ENCODE assay signal across 14 cellular contexts in genomic region chr17:53749178-53749577, GRCh38.
DNase-seq lines count a peak whose midpoint lies in the region; ATAC-seq and TF ChIP-seq lines count a peak whose summit lies in the region.
"Had no signal": no experiment of that assay in that cellular context is flagged by ENCODE, and none has a peak within 500 bp of the region (broad histone marks: within the 10 kb centered on the region; RNA-seq: fewer than 3 reads in every experiment).

No MANE protein-coding gene starts in this region.

- peaks cover 31% of the 10 kb centered on the region for H3K36me3 Mint-ChIP-seq in GM23338 (ENCODE audit: low read depth)
- no peaks in the 10 kb centered on the region for H3K36me3 Mint-ChIP-seq in activated naive CD8-positive, alpha-beta T cell treated with anti-CD3 and anti-CD28 coated beads, Interleukin-2, amount 50 U/mL, for 24 hours (ENCODE audit: low read depth)
- no peaks in the 10 kb centered on the region for H3K36me3 Mint-ChIP-seq in activated CD4-positive, alpha-beta T cell treated with anti-CD3 and anti-CD28 coated beads, Interleukin-2, amount 10 ng/mL, durations not matched to agents 24 days and 14 days (ENCODE audit: low read depth)
- H3K36me3 Mint-ChIP-seq: mesothelial cell of epicardium had no signal

- no peaks in the 10 kb centered on the region for H3F3A ChIP-seq in GM23338 (replicated peaks; ENCODE audit: low read depth)

- peaks cover 32% of the 10 kb centered on the region for H3K4me1 Mint-ChIP-seq in GM23338
- H3K4me1 Mint-ChIP-seq in activated naive CD8-positive, alpha-beta T cell treated with anti-CD3 and anti-CD28 coated beads, Interleukin-2, amount 50 U/mL, for 24 hours = no peaks in the 10 kb centered on the region
- H3K4me1 Mint-ChIP-seq in activated CD4-positive, alpha-beta T cell treated with anti-CD3 and anti-CD28 coated beads, Interleukin-2, amount 10 ng/mL, durations not matched to agents 24 days and 14 days = no peaks in the 10 kb centered on the region

- ATAC-seq in GM23338 (peak; percentile 87), GM18498 (IDR thresholded peaks at IDR 0.05; ENCODE audit: unreplicated experiment) (no peak)
- ATAC-seq in activated naive CD8-positive, alpha-beta T cell treated with anti-CD3 and anti-CD28 coated beads, Interleukin-2, amount 50 U/mL, for 24 hours = no peak
- ATAC-seq: activated CD4-positive, CD25-positive, alpha-beta regulatory T cell treated with anti-CD3 and anti-CD28 coated beads, Interleukin-2, amount 50 U/mL, for 24 hours; right cardiac atrium; Right ventricle myocardium inferior had no signal

- H3K4me3 ChIP-seq in GM23338 (no peak overlapping the region), fibroblast of pulmonary artery (replicated peaks; ENCODE audit: low read depth, low read length) (no peak overlapping the region)
- H3K4me3 ChIP-seq: gastrocnemius medialis had no signal

- H3K9me3 Mint-ChIP-seq in GM23338 = peaks cover 31% of the 10 kb centered on the region
- peaks cover 19% of the 10 kb centered on the region for H3K9me3 Mint-ChIP-seq in activated naive CD8-positive, alpha-beta T cell treated with anti-CD3 and anti-CD28 coated beads, Interleukin-2, amount 50 U/mL, for 24 hours
- no peaks in the 10 kb centered on the region for H3K9me3 Mint-ChIP-seq in activated CD4-positive, alpha-beta T cell treated with anti-CD3 and anti-CD28 coated beads, Interleukin-2, amount 10 ng/mL, durations not matched to agents 24 days and 14 days

- no peak for TF ChIP-seq CTCF in GM23338 (conservative IDR thresholded peaks at IDR 0.05; ENCODE audit: low read depth in 2 of 2)
- no peak for TF ChIP-seq CTCF in fibroblast of pulmonary artery (IDR thresholded peaks at IDR 0.05; ENCODE audit: low read length, missing control alignments)

- H3K27me3 ChIP-seq in GM23338 (ENCODE audit: insufficient read depth) = no peaks in the 10 kb centered on the region
- H3K27me3 ChIP-seq: gastrocnemius medialis had no signal

- no peaks in the 10 kb centered on the region for H3K36me3 ChIP-seq in GM23338 (ENCODE audit: insufficient read depth)
- H3K36me3 ChIP-seq: gastrocnemius medialis had no signal

- H2AFZ ChIP-seq in GM23338 = no peak overlapping the region

- H3K9me2 ChIP-seq in GM23338 (ENCODE audit: insufficient read depth) = no peaks in the 10 kb centered on the region

- no peaks in the 10 kb centered on the region for H4K20me1 ChIP-seq in GM23338 (replicated peaks; ENCODE audit: insufficient read depth)

- peaks cover 2% of the 10 kb centered on the region for H3K27me3 Mint-ChIP-seq in GM23338 (ENCODE audit: insufficient read depth, low read depth, poor library complexity)
- no peaks in the 10 kb centered on the region for H3K27me3 Mint-ChIP-seq in activated naive CD8-positive, alpha-beta T cell treated with anti-CD3 and anti-CD28 coated beads, Interleukin-2, amount 50 U/mL, for 24 hours
- no peaks in the 10 kb centered on the region for H3K27me3 Mint-ChIP-seq in activated CD4-positive, alpha-beta T cell treated with anti-CD3 and anti-CD28 coated beads, Interleukin-2, amount 10 ng/mL, durations not matched to agents 24 days and 14 days

- H3K27ac Mint-ChIP-seq in GM23338 = peak overlapping the region; percentile 93
- H3K27ac Mint-ChIP-seq in activated naive CD8-positive, alpha-beta T cell treated with anti-CD3 and anti-CD28 coated beads, Interleukin-2, amount 50 U/mL, for 24 hours = no peak overlapping the region
- no peak overlapping the region for H3K27ac Mint-ChIP-seq in activated CD4-positive, alpha-beta T cell treated with anti-CD3 and anti-CD28 coated beads, Interleukin-2, amount 10 ng/mL, durations not matched to agents 24 days and 14 days
- H3K27ac Mint-ChIP-seq: mesothelial cell of epicardium had no signal

- 0 out of 2 replicates have a peak overlapping the region, but pooled peaks have one; percentile 39 for H3K4me2 ChIP-seq in GM23338

- intact Hi-C loops in activated CD4-positive, alpha-beta T cell treated with anti-CD3 and anti-CD28 coated beads, Interleukin-2, amount 10 ng/mL, durations not matched to agents 24 days and 14 days (cut with micrococcal nuclease) = no loop called here

- DNase-seq in GM23338 (ENCODE audit: low spot score) (peak; percentile 44), OCI-M1 (lab: John Stamatoyannopoulos, UW) (peak; percentile 88), fibroblast of pulmonary artery (ENCODE audit: low read depth) (peak; percentile 3), retina (peak; percentile 3)
- no peak for DNase-seq in activated naive CD8-positive, alpha-beta T cell treated with anti-CD3 and anti-CD28 coated beads, Interleukin-2, amount 50 U/mL, for 24 hours
- no peak for DNase-seq in activated CD4-positive, alpha-beta T cell treated with anti-CD3 and anti-CD28 coated beads, Interleukin-2, amount 10 ng/mL, durations not matched to agents 24 days and 14 days
- DNase-seq: NCI-H2227 treated with DMSO at 0.1 percent for 48 hours, right cardiac atrium, trophoblast cell had no signal

- H3K4me1 ChIP-seq in GM23338 (ENCODE audit: insufficient read depth) = peaks cover 21% of the 10 kb centered on the region
- H3K4me1 ChIP-seq: gastrocnemius medialis had no signal

- H3K4me3 Mint-ChIP-seq in GM23338 = no peak overlapping the region
- H3K4me3 Mint-ChIP-seq in activated naive CD8-positive, alpha-beta T cell treated with anti-CD3 and anti-CD28 coated beads, Interleukin-2, amount 50 U/mL, for 24 hours = no peak overlapping the region
- H3K4me3 Mint-ChIP-seq in activated CD4-positive, alpha-beta T cell treated with anti-CD3 and anti-CD28 coated beads, Interleukin-2, amount 10 ng/mL, durations not matched to agents 24 days and 14 days = no peak overlapping the region
- H3K4me3 Mint-ChIP-seq: mesothelial cell of epicardium had no signal

- H3K79me2 ChIP-seq in GM23338 (replicated peaks; ENCODE audit: insufficient read depth) = no peaks in the 10 kb centered on the region

- H3K27ac ChIP-seq in GM23338 (ENCODE audit: low read depth) = no peak overlapping the region; the same call in 1 of the 2 replicates
- H3K27ac ChIP-seq: gastrocnemius medialis had no signal

TF ChIP-seq in GM23338, 12 proteins besides CTCF, POLR2A, EP300 and RAD21:
- TF ChIP-seq NANOG (IDR thresholded peaks at IDR 0.05; ENCODE audit: borderline replicate concordance) = no peak

Comparison
In these comparisons a context has a peak if more than half of its experiments do, and no peak if none do; other contexts are left out.
1. DNase-seq: peak in GM23338 (single experiment), OCI-M1 (single experiment), fibroblast of pulmonary artery (single experiment) and retina (single experiment); none in activated naive CD8-positive, alpha-beta T cell treated with anti-CD3 and anti-CD28 coated beads, Interleukin-2, amount 50 U/mL, for 24 hours (single experiment) and activated CD4-positive, alpha-beta T cell treated with anti-CD3 and anti-CD28 coated beads, Interleukin-2, amount 10 ng/mL, durations not matched to agents 24 days and 14 days (single experiment).